Comparison of ENCODE assay signal across 13 cellular contexts in the genomic region with DNA sequence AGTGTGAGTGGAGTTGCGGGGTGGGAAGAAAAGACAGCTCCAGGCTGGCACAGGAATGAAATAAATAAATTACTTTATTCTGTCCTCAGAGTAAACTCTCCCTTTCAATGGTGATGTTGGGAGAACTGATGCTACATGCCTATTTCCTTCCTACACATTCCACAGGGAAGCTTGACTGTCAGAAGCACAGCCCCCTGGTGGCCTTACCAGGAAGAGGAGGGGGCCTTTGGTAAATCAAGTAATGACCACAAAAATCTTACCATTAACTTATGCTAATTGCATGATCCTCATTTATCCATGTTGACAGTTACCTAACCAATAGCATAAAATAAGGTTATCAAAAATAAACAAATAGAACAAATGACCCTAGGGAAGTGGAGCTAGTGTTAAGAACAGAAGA.
DNase-seq lines count a peak whose midpoint lies in the region; ATAC-seq, FAIRE-seq and TF ChIP-seq lines count a peak whose summit lies in the region.
"Had no signal": no experiment of that assay in that cellular context is flagged by ENCODE, and none has a peak within 500 bp of the region (broad histone marks: within the 10 kb centered on the region; RNA-seq: fewer than 3 reads in every experiment).

No MANE protein-coding gene starts in this region.

- no peaks in the 10 kb centered on the region for H4K20me1 ChIP-seq in HepG2 (ENCODE audit: insufficient read depth, low read length)

- H3K27me3 ChIP-seq in HepG2 (ENCODE audit: control insufficient read depth in 1 of 2, insufficient read depth in 2 of 2, low read length in 2 of 2) (no peaks in the 10 kb centered on the region; a peak in 1 of 5 replicates), right lobe of liver (no peaks in the 10 kb centered on the region)
- H3K27me3 ChIP-seq: right atrium auricular region had no signal

- intact Hi-C loops in HepG2 (cut with micrococcal nuclease; ENCODE audit: unreplicated experiment) (loop anchor here (5.0 kb wide), 1 partner anchor 98 kb away; no protein-coding TSS in a partner anchor), right lobe of liver (cut with DNase I) (no loop called here), CD14-positive monocyte (cut with micrococcal nuclease) (no loop called here), posterior cingulate gyrus (cut with DNase I) (no loop called here)

- no peak overlapping the region for H3K4me2 ChIP-seq in HepG2 (ENCODE audit: low read depth, low read length)

- no peak for TF ChIP-seq RAD21 in HepG2 (CRISPR knock-in tag; IDR thresholded peaks at IDR 0.05)

- H3K4me1 ChIP-seq in HepG2 (ENCODE audit: insufficient read depth, low read length) (no peaks in the 10 kb centered on the region), right lobe of liver (no peaks in the 10 kb centered on the region)
- H3K4me1 ChIP-seq: right atrium auricular region had no signal

- H2AFZ ChIP-seq in HepG2 (ENCODE audit: low read length): no peak overlapping the region

- H3K4me1 Mint-ChIP-seq in CD14-positive monocyte: peaks cover 10% of the 10 kb centered on the region
- H3K4me1 Mint-ChIP-seq: CD4-positive, alpha-beta memory T cell had no signal

- H3K4me3 ChIP-seq in HepG2 (replicated peaks in 1 of 3; ENCODE audit: insufficient read depth in 1 of 3, low read depth in 2 of 3, low read length in 3 of 3) (no peak overlapping the region), right lobe of liver (no peak overlapping the region), fibroblast of the aortic adventitia (ENCODE audit: low read depth, low read length) (no peak overlapping the region)
- H3K4me3 ChIP-seq: right atrium auricular region had no signal

- H3K9me3 ChIP-seq in HepG2 (ENCODE audit: low read length) (no peaks in the 10 kb centered on the region), right lobe of liver (no peaks in the 10 kb centered on the region)
- H3K9me3 ChIP-seq: right atrium auricular region had no signal

- in situ Hi-C loops in HepG2 (cut with HindIII; ENCODE audit: extremely low pct_ligation_motif_present, low pct_unique_long_range_greater_than_20kb): no loop called here

- no peaks in the 10 kb centered on the region for H3K36me3 Mint-ChIP-seq in CD14-positive monocyte
- H3K36me3 Mint-ChIP-seq: CD4-positive, alpha-beta memory T cell had no signal

- BruUV-seq in HepG2 (replicated peaks; lab: Mats Ljungman, UMichigan): no TSS peak

- CTCF ChIA-PET in HepG2 (lab: Yijun Ruan, JAX; ENCODE audit: low intra/inter-chr PET ratio, low total read pairs): no interaction called here

- peak; percentile 76 for ATAC-seq in HepG2
- ATAC-seq in right lobe of liver: no peak
- no peak for ATAC-seq in GM18909 (IDR thresholded peaks at IDR 0.05; ENCODE audit: poor library complexity, unreplicated experiment)
- no peak for ATAC-seq in GM21786 (IDR thresholded peaks at IDR 0.05; ENCODE audit: unreplicated experiment)

- no peak overlapping the region for H3K4me3 Mint-ChIP-seq in CD14-positive monocyte
- H3K4me3 Mint-ChIP-seq: CD4-positive, alpha-beta memory T cell had no signal

- TF ChIP-seq CTCF in HepG2 (CRISPR knock-in tag; IDR thresholded peaks at IDR 0.05) (peak; percentile 54), right lobe of liver (IDR thresholded peaks at IDR 0.05) (no peak), fibroblast of the aortic adventitia (IDR thresholded peaks at IDR 0.05; ENCODE audit: insufficient read depth, low read length) (peak; percentile 48), CD14-positive monocyte (IDR thresholded peaks at IDR 0.05) (no peak)

- 43% methylated on average over 1 of the region's 1 CpG for WGBS in HepG2 (ENCODE audit: low lambda C conversion rate)
- 80% methylated on average over 1 of the region's 1 CpG for WGBS in right lobe of liver (ENCODE audit: insufficient coverage, low coverage, low lambda C conversion rate, missing lambda C conversion rate)

- POLR2A ChIA-PET in HepG2 (lab: Yijun Ruan, JAX): no interaction called here

- no peak for TF ChIP-seq POLR2A in HepG2 (IDR thresholded peaks at IDR 0.05; ENCODE audit: insufficient read depth in 1 of 2, low read depth in 2 of 2, low read length in 2 of 2)
- no peak for TF ChIP-seq POLR2A in right lobe of liver (IDR thresholded peaks at IDR 0.05)

- no peak overlapping the region for H3K27ac Mint-ChIP-seq in CD14-positive monocyte
- H3K27ac Mint-ChIP-seq: CD4-positive, alpha-beta memory T cell had no signal

- H3K9me3 Mint-ChIP-seq in CD14-positive monocyte: peaks cover 0 to 3% (median 1%) of the 10 kb centered on the region in 7 donors

- H3K36me3 ChIP-seq in HepG2 (replicated peaks in 1 of 2; ENCODE audit: control insufficient read depth in 1 of 2, insufficient read depth in 2 of 2, low read length in 2 of 2) (no peaks in the 10 kb centered on the region), right lobe of liver (no peaks in the 10 kb centered on the region)
- H3K36me3 ChIP-seq: right atrium auricular region had no signal

- DNase-seq in HepG2 (ENCODE audit: low spot score) (peak; percentile 18), right lobe of liver (no peak), OCI-M1 (lab: John Stamatoyannopoulos, UW) (peak; percentile 2), fibroblast of the aortic adventitia (ENCODE audit: low read depth) (peak; percentile 3), CD14-positive monocyte (ENCODE audit: low spot score) (no peak), posterior cingulate gyrus (no peak)
- DNase-seq: CD4-positive, alpha-beta memory T cell; kidney glomerular epithelial cell; NCI-H510A had no signal

- no peaks in the 10 kb centered on the region for H3K79me2 ChIP-seq in HepG2 (ENCODE audit: insufficient read depth, low read length)

- FAIRE-seq in HepG2 (lab: Jason Lieb, UNC): no peak
- FAIRE-seq: TTC549 had no signal

- H3K9ac ChIP-seq in HepG2 (ENCODE audit: insufficient read depth, low read depth, low read length): no peak overlapping the region

- H3K27me3 Mint-ChIP-seq in CD14-positive monocyte (ENCODE audit: low read depth in 3 of 3): peaks cover 0 to 2% (median 0%) of the 10 kb centered on the region in 3 donors

- TF ChIP-seq EP300 in HepG2 (IDR thresholded peaks at IDR 0.05; ENCODE audit: low read depth in 2 of 2, low read length in 2 of 2) (no peak), HepG2 (CRISPR knock-in tag; IDR thresholded peaks at IDR 0.05; ENCODE audit: borderline replicate concordance) (no peak)

- H3K27ac ChIP-seq in HepG2 (ENCODE audit: extremely low read length, insufficient read depth, low read length): no peak overlapping the region
- no peak overlapping the region for H3K27ac ChIP-seq in right lobe of liver
- H3K27ac ChIP-seq: right atrium auricular region had no signal

TF ChIP-seq in HepG2, 621 proteins besides CTCF, POLR2A, EP300 and RAD21 (continues in another document):
- TF ChIP-seq, protein P1, sequence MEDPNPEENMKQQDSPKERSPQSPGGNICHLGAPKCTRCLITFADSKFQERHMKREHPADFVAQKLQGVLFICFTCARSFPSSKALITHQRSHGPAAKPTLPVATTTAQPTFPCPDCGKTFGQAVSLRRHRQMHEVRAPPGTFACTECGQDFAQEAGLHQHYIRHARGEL (CRISPR knock-in tag; IDR thresholded peaks at IDR 0.05): no peak
- TF ChIP-seq ZNF317 (CRISPR knock-in tag; IDR thresholded peaks at IDR 0.05) (no peak), HOXA3 (CRISPR knock-in tag; IDR thresholded peaks at IDR 0.05) (no peak), TBL1XR1 (IDR thresholded peaks at IDR 0.05; ENCODE audit: borderline replicate concordance, low read length, partially characterized antibody) (no peak), ZNF644 (CRISPR knock-in tag; IDR thresholded peaks at IDR 0.05; ENCODE audit: low read depth) (no peak), SP5 (CRISPR knock-in tag; IDR thresholded peaks at IDR 0.05; ENCODE audit: borderline replicate concordance, low read depth) (no peak), SMC3 (IDR thresholded peaks at IDR 0.05; ENCODE audit: low read length) (peak; percentile 57; the same call in 1 of the 2 replicates), STAG1 (CRISPR knock-in tag; IDR thresholded peaks at IDR 0.05) (peak; percentile 54), HMG20A (CRISPR knock-in tag; IDR thresholded peaks at IDR 0.05; ENCODE audit: borderline replicate concordance) (no peak), POGZ (CRISPR knock-in tag; IDR thresholded peaks at IDR 0.05) (no peak), RFX5 (IDR thresholded peaks at IDR 0.05; ENCODE audit: low read depth, low read length) (no peak), ZSCAN30 (CRISPR knock-in tag; IDR thresholded peaks at IDR 0.05) (no peak), REXO4 (CRISPR knock-in tag; IDR thresholded peaks at IDR 0.05; ENCODE audit: borderline replicate concordance) (no peak), TEAD3 (CRISPR knock-in tag; optimal IDR thresholded peaks at IDR 0.05; ENCODE audit: borderline replicate concordance) (peak; percentile 38), MED1 (CRISPR knock-in tag; IDR thresholded peaks at IDR 0.05) (0 out of 2 replicates have a peak, but pooled peaks have one; percentile 35)
- TF ChIP-seq, protein P2, sequence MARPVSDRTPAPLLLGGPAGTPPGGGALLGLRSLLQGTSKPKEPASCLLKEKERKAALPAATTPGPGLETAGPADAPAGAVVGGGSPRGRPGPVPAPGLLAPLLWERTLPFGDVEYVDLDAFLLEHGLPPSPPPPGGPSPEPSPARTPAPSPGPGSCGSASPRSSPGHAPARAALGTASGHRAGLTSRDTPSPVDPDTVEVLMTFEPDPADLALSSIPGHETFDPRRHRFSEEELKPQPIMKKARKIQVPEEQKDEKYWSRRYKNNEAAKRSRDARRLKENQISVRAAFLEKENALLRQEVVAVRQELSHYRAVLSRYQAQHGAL (CRISPR knock-in tag; IDR thresholded peaks at IDR 0.05; ENCODE audit: not compliant biosample characterization): no peak
- TF ChIP-seq, protein P3, sequence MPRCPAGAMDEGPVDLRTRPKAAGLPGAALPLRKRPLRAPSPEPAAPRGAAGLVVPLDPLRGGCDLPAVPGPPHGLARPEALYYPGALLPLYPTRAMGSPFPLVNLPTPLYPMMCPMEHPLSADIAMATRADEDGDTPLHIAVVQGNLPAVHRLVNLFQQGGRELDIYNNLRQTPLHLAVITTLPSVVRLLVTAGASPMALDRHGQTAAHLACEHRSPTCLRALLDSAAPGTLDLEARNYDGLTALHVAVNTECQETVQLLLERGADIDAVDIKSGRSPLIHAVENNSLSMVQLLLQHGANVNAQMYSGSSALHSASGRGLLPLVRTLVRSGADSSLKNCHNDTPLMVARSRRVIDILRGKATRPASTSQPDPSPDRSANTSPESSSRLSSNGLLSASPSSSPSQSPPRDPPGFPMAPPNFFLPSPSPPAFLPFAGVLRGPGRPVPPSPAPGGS (CRISPR knock-in tag; IDR thresholded peaks at IDR 0.05): no peak

Comparison
In these comparisons a context has a peak if more than half of its experiments do, and no peak if none do; other contexts are left out.
1. DNase-seq: peak in HepG2 (single experiment), OCI-M1 (single experiment) and fibroblast of the aortic adventitia (single experiment); none in right lobe of liver (0 of 3), CD14-positive monocyte (single experiment) and posterior cingulate gyrus (0 of 10).
2. CTCF ChIP-seq: peak in HepG2 (single experiment) and fibroblast of the aortic adventitia (single experiment); none in right lobe of liver (0 of 4) and CD14-positive monocyte (single experiment).